ENCODE assay signal across 8 cellular contexts in genomic region chr1:8878448-8879347, GRCh38. TPM values are rescaled to one million over a fixed set of nuclear protein-coding genes. Genes with fewer than 3 reads are reported as not detected.
A peak's percentile ranks its signal among the peaks of the same experiment; 100 is the strongest.
DNase-seq lines count a peak whose midpoint lies in the region; ATAC-seq and TF ChIP-seq lines count a peak whose summit lies in the region.

Gene ENO1 (minus strand): TSS chr1:8878686. CDS start chr1:8874908, 3,778 bp downstream.

- H3K9me2 ChIP-seq in PC-9 (ENCODE audit: insufficient read depth), result no peaks in the 10 kb centered on the region

- DNase-seq in DMS53 treated with DMSO at 0.1 percent for 48 hours (lab: John Stamatoyannopoulos, UW; ENCODE audit: unreplicated experiment), result peak; percentile 84
- DNase-seq in PC-9, result peak; percentile 83 to 98
- DNase-seq in activated T-cell treated with anti-CD3 and anti-CD28 coated beads, Interleukin-2, amount 50 U/mL, for 4 hours, result peak; percentile 100
- DNase-seq in stimulated activated CD8-positive, alpha-beta memory T cell treated with anti-CD3 and anti-CD28 coated beads, Interleukin-7, amount 100 ng/mL, for 24 hours (ENCODE audit: low read depth), result peak; percentile 99

- peaks cover 67% of the 10 kb centered on the region for H3F3A ChIP-seq in PC-9 (ENCODE audit: insufficient read depth, low read depth)

- intact Hi-C loops in PC-9 (cut with micrococcal nuclease; ENCODE audit: unreplicated experiment), result no loop called here

- peak within 1 kb of the TSS; percentile 96 for H3K27ac ChIP-seq in PC-9
- peak within 1 kb of the TSS; percentile 97 to 100 for H3K27ac ChIP-seq in esophagus (ENCODE audit: low read depth in 2 of 2, low read length in 1 of 2)
- peak within 1 kb of the TSS; percentile 97 for H3K27ac ChIP-seq in muscle layer of duodenum (ENCODE audit: low read length)

- CTCF ChIA-PET in PC-9 (lab: Charles Lee), result interaction anchor here (0.6 kb wide), 1 partner anchor 15 kb away, joined by 6 read pairs; no protein-coding TSS in a partner anchor

- H3K27me3 ChIP-seq in PC-9 (ENCODE audit: insufficient read depth, low read depth) (no peaks in the 10 kb centered on the region), esophagus (ENCODE audit: control insufficient read depth in 1 of 2, insufficient read depth in 2 of 2, low read length in 2 of 2) (no peaks in the 10 kb centered on the region), muscle layer of duodenum (ENCODE audit: low read depth, low read length) (no peaks in the 10 kb centered on the region)

- H3K4me3 ChIP-seq in PC-9, result peak within 1 kb of the TSS; percentile 91
- H3K4me3 ChIP-seq in esophagus (ENCODE audit: low read depth in 1 of 2, low read length in 2 of 2), result peak within 1 kb of the TSS; percentile 92 to 98
- H3K4me3 ChIP-seq in muscle layer of duodenum (ENCODE audit: low read depth in 1 of 2, low read length in 2 of 2), result peak within 1 kb of the TSS; percentile 78 to 98

- peak within 1 kb of the TSS; percentile 74 for H2AFZ ChIP-seq in PC-9

- peaks cover 45% of the 10 kb centered on the region for H3K79me2 ChIP-seq in PC-9 (ENCODE audit: low read depth)

- POLR2A ChIA-PET in PC-9 (lab: Charles Lee; ENCODE audit: unreplicated experiment), result interaction anchor here (0.5 to 0.7 kb wide), 3 partner anchors 29 to 1900 kb away, joined by 3 to 5 read pairs (median 3); no protein-coding TSS in a partner anchor

- peaks cover 37% of the 10 kb centered on the region for H3K4me1 Mint-ChIP-seq in activated T-cell treated with anti-CD3 and anti-CD28 coated beads, Interleukin-2, amount 50 U/mL, for 4 hours (ENCODE audit: low read depth)

- TF ChIP-seq RAD21 in Ishikawa (IDR thresholded peaks at IDR 0.05; ENCODE audit: low read depth), result no peak

- peak within 1 kb of the TSS; percentile 96 for H3K4me3 Mint-ChIP-seq in activated T-cell treated with anti-CD3 and anti-CD28 coated beads, Interleukin-2, amount 50 U/mL, for 4 hours

- H3K4me1 ChIP-seq in PC-9 (replicated peaks; ENCODE audit: insufficient read depth) (peaks cover 43% of the 10 kb centered on the region), esophagus (ENCODE audit: control insufficient read depth in 2 of 2, insufficient read depth in 2 of 2, low read length in 1 of 2) (peaks cover 0 to 9% of the 10 kb centered on the region in 2 donors), muscle layer of duodenum (ENCODE audit: control insufficient read depth in 1 of 2, insufficient read depth in 2 of 2, low read length in 2 of 2) (peaks cover 20 to 39% of the 10 kb centered on the region in 2 donors)

- H3K4me2 ChIP-seq in PC-9, result peak within 1 kb of the TSS; percentile 85

- H3K9me3 ChIP-seq in PC-9 (ENCODE audit: insufficient read depth, low read depth), result no peaks in the 10 kb centered on the region
- H3K9me3 ChIP-seq in esophagus (ENCODE audit: control insufficient read depth in 2 of 2, insufficient read depth in 1 of 2, low read depth in 1 of 2, low read length in 1 of 2), result no peaks in the 10 kb centered on the region
- H3K9me3 ChIP-seq in muscle layer of duodenum (ENCODE audit: control insufficient read depth in 1 of 2, low read length in 2 of 2), result no peaks in the 10 kb centered on the region

- peaks cover 32% of the 10 kb centered on the region for H3K36me3 Mint-ChIP-seq in activated T-cell treated with anti-CD3 and anti-CD28 coated beads, Interleukin-2, amount 50 U/mL, for 4 hours (ENCODE audit: insufficient read depth)

- H4K20me1 ChIP-seq in PC-9 (ENCODE audit: insufficient read depth), result peaks cover 37% of the 10 kb centered on the region

- no peak for TF ChIP-seq CTCF in PC-9 (conservative IDR thresholded peaks at IDR 0.05)

- WGBS in esophagus, 2 donors, result 1% methylated on average over 68 to 103 of the region's 103 CpGs

- TF ChIP-seq EP300 in Ishikawa (IDR thresholded peaks at IDR 0.05; ENCODE audit: borderline replicate concordance), result no peak

- BruUV-seq in PC-9 (replicated peaks; lab: Mats Ljungman, UMichigan), result no TSS peak

- no peaks in the 10 kb centered on the region for H3K27me3 Mint-ChIP-seq in activated T-cell treated with anti-CD3 and anti-CD28 coated beads, Interleukin-2, amount 50 U/mL, for 4 hours (ENCODE audit: low read depth)

- H3K9me3 Mint-ChIP-seq in activated T-cell treated with anti-CD3 and anti-CD28 coated beads, Interleukin-2, amount 50 U/mL, for 4 hours, result no peaks in the 10 kb centered on the region

- H3K36me3 ChIP-seq in PC-9 (ENCODE audit: low read depth), result peaks cover 27% of the 10 kb centered on the region
- H3K36me3 ChIP-seq in esophagus (ENCODE audit: control insufficient read depth in 2 of 2, insufficient read depth in 2 of 2, low read length in 1 of 2), result peaks cover 0 to 3% of the 10 kb centered on the region in 2 donors
- peaks cover 9 to 12% of the 10 kb centered on the region in 2 donors for H3K36me3 ChIP-seq in muscle layer of duodenum (ENCODE audit: control insufficient read depth in 1 of 2, insufficient read depth in 2 of 2, low read length in 2 of 2)

- peak; percentile 69 for ATAC-seq in GM21619 (IDR thresholded peaks at IDR 0.05; ENCODE audit: unreplicated experiment)
- ATAC-seq in activated T-cell treated with anti-CD3 and anti-CD28 coated beads, Interleukin-2, amount 50 U/mL, for 4 hours, result peak; percentile 70 to 74

TF ChIP-seq in Ishikawa, 13 proteins besides CTCF, POLR2A, EP300 and RAD21:
- no peak for TF ChIP-seq CEBPB (IDR thresholded peaks at IDR 0.05)
- peak; percentile 57; the same call in 1 of the 2 replicates for TF ChIP-seq YY1 (IDR thresholded peaks at IDR 0.05; ENCODE audit: low read depth)
- peak; percentile 87 for TF ChIP-seq TAF1 (IDR thresholded peaks at IDR 0.05; ENCODE audit: low read depth)
- peak; percentile 97 for TF ChIP-seq MAX (IDR thresholded peaks at IDR 0.05)
- TF ChIP-seq NFIC (IDR thresholded peaks at IDR 0.05), result no peak
- 0 out of 2 replicates have a peak, but pooled peaks have one; percentile 53 for TF ChIP-seq ZBTB7A (IDR thresholded peaks at IDR 0.05; ENCODE audit: low read depth)
- TF ChIP-seq FOXM1 (IDR thresholded peaks at IDR 0.05; ENCODE audit: borderline replicate concordance, low read depth), result no peak
- no peak; the same call in 1 of the 2 replicates for TF ChIP-seq EGR1 (IDR thresholded peaks at IDR 0.05)
- TF ChIP-seq TCF12 (IDR thresholded peaks at IDR 0.05; ENCODE audit: low read depth), result peak; percentile 49; the same call in 1 of the 2 replicates
- TF ChIP-seq TEAD4 (IDR thresholded peaks at IDR 0.05), result peak; percentile 13; the same call in 1 of the 2 replicates
- TF ChIP-seq, protein P1, sequence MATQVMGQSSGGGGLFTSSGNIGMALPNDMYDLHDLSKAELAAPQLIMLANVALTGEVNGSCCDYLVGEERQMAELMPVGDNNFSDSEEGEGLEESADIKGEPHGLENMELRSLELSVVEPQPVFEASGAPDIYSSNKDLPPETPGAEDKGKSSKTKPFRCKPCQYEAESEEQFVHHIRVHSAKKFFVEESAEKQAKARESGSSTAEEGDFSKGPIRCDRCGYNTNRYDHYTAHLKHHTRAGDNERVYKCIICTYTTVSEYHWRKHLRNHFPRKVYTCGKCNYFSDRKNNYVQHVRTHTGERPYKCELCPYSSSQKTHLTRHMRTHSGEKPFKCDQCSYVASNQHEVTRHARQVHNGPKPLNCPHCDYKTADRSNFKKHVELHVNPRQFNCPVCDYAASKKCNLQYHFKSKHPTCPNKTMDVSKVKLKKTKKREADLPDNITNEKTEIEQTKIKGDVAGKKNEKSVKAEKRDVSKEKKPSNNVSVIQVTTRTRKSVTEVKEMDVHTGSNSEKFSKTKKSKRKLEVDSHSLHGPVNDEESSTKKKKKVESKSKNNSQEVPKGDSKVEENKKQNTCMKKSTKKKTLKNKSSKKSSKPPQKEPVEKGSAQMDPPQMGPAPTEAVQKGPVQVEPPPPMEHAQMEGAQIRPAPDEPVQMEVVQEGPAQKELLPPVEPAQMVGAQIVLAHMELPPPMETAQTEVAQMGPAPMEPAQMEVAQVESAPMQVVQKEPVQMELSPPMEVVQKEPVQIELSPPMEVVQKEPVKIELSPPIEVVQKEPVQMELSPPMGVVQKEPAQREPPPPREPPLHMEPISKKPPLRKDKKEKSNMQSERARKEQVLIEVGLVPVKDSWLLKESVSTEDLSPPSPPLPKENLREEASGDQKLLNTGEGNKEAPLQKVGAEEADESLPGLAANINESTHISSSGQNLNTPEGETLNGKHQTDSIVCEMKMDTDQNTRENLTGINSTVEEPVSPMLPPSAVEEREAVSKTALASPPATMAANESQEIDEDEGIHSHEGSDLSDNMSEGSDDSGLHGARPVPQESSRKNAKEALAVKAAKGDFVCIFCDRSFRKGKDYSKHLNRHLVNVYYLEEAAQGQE (IDR thresholded peaks at IDR 0.05; ENCODE audit: low read depth), result no peak; the same call in 1 of the 2 replicates
- TF ChIP-seq, protein P2, sequence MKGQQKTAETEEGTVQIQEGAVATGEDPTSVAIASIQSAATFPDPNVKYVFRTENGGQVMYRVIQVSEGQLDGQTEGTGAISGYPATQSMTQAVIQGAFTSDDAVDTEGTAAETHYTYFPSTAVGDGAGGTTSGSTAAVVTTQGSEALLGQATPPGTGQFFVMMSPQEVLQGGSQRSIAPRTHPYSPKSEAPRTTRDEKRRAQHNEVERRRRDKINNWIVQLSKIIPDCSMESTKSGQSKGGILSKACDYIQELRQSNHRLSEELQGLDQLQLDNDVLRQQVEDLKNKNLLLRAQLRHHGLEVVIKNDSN (IDR thresholded peaks at IDR 0.05), result peak; percentile 91
- TF ChIP-seq CREB1 (IDR thresholded peaks at IDR 0.05; ENCODE audit: low read depth), result peak; percentile 48; the same call in 1 of the 2 replicates

RNA-seq across cellular contexts. Expression of gene ENO1, which starts in this region (rescaled TPM):
- total RNA-seq in PC-9 (2021), result 1,401 and 1,902 TPM in 2 replicates
- total RNA-seq in activated T-cell treated with anti-CD3 and anti-CD28 coated beads, Interleukin-2, amount 50 U/mL, for 4 hours, result 1,000 to 10,000 TPM; 3,836 to 4,068 (median 3,869) TPM
- 1,000 to 10,000 TPM in 1 of 2 donors, 100 to 1,000 TPM in 1; 403 to 1,101 TPM for polyA plus RNA-seq in esophagus

Comparison
In these comparisons a context has a peak if more than half of its experiments do, and no peak if none do; other contexts are left out.
1. Peak in every context shown above with its lines: DNase-seq, ATAC-seq, H3K4me3 ChIP-seq and H3K27ac ChIP-seq.